In genomic region chr14:23321572-23322547, GRCh38 we compare ENCODE assay signal across 8 cellular contexts. TPM values are rescaled to one million over a fixed set of nuclear protein-coding genes. Genes with fewer than 3 reads are reported as not detected.
DNase-seq lines count a peak whose midpoint lies in the region; ATAC-seq, FAIRE-seq and TF ChIP-seq lines count a peak whose summit lies in the region.

No MANE protein-coding gene starts in this region.

- intact Hi-C loops in pancreas (cut with DNase I), result no loop called here

- no peak for FAIRE-seq in pancreas (lab: Jason Lieb, UNC)

- peak; percentile 3 for ATAC-seq in HG02981 (IDR thresholded peaks at IDR 0.05; ENCODE audit: unreplicated experiment)
- ATAC-seq in pancreas, result peak; percentile 16 to 50 (median 38)

- peaks cover 16% of the 10 kb centered on the region for H3K9me3 Mint-ChIP-seq in glutamatergic neuron (ENCODE audit: unreplicated experiment)

- H3K36me3 Mint-ChIP-seq in glutamatergic neuron (ENCODE audit: unreplicated experiment), result no peaks in the 10 kb centered on the region

- no peak for TF ChIP-seq CTCF in glutamatergic neuron (IDR thresholded peaks at IDR 0.05; ENCODE audit: partially characterized antibody, unreplicated experiment)
- TF ChIP-seq CTCF in pancreas (IDR thresholded peaks at IDR 0.05), result no peak

- peaks cover 20% of the 10 kb centered on the region for H3K4me1 Mint-ChIP-seq in glutamatergic neuron (ENCODE audit: low read depth, unreplicated experiment)

- H3K27ac ChIP-seq in pancreas, result peak overlapping the region; percentile 86 to 95 (median 92)

- H3K4me3 Mint-ChIP-seq in glutamatergic neuron (ENCODE audit: unreplicated experiment), result peak overlapping the region; percentile 94

- H3K36me3 ChIP-seq in pancreas, result peaks cover 0 to 26% (median 13%) of the 10 kb centered on the region in 3 donors

- H3K4me1 ChIP-seq in pancreas, result peaks cover 4 to 15% (median 9%) of the 10 kb centered on the region in 3 donors

- H3K4me3 ChIP-seq in pancreas, result peak overlapping the region; percentile 76 to 90 (median 86)

- H3K27me3 ChIP-seq in pancreas, result no peaks in the 10 kb centered on the region

- 1% methylated on average over 44 to 63 of the region's 64 CpGs for WGBS in pancreas, 2 donors

- peaks cover 14% of the 10 kb centered on the region for H3K27me3 Mint-ChIP-seq in glutamatergic neuron (ENCODE audit: unreplicated experiment)

- H3K27ac Mint-ChIP-seq in glutamatergic neuron (ENCODE audit: unreplicated experiment), result peak overlapping the region; percentile 98

- DNase-seq in NCI-H1417 (lab: John Stamatoyannopoulos, UW) (peak in 2 of 3 experiments; percentile 68 to 77), NCI-H1417 treated with DMSO at 0.1 percent for 48 hours (lab: John Stamatoyannopoulos, UW) (no peak), OCI-M1 (lab: John Stamatoyannopoulos, UW) (peak; percentile 42), glutamatergic neuron (peak; percentile 57), pancreas (peak; percentile 47 to 90 (median 70))
- peak; percentile 85 for DNase-seq in activated effector memory CD4-positive, alpha-beta T cell treated with anti-CD3 and anti-CD28 coated beads, Interleukin-2, amount 50 U/mL, for 16 hours
- DNase-seq in effector CD8-positive, alpha-beta T cell (lab: John Stamatoyannopoulos, UW), result no peak

- no peaks in the 10 kb centered on the region for H3K9me3 ChIP-seq in pancreas

RNA-seq across cellular contexts. Expression of gene PABPN1, which starts 0.6 kb away (rescaled TPM):
- total RNA-seq in glutamatergic neuron (ENCODE audit: unreplicated experiment), result 355 TPM
- 10 to 100 TPM; 32.6 to 82.2 (median 45.0) TPM for total RNA-seq in pancreas
- polyA plus RNA-seq in pancreas, result 100 to 1,000 TPM; 154 to 166 TPM

RNA-seq across cellular contexts. Expression of gene BCL2L2, which starts 15.2 kb away (rescaled TPM):
- total RNA-seq in glutamatergic neuron (ENCODE audit: unreplicated experiment) (32.6 TPM), pancreas (10 to 100 TPM; 24.8 to 29.7 (median 26.2) TPM)
- 10 to 100 TPM; 28.8 to 31.6 TPM for polyA plus RNA-seq in pancreas

RNA-seq across cellular contexts. Expression of gene PPP1R3E, which starts 19.2 kb away (rescaled TPM):
- 10.8 TPM for total RNA-seq in glutamatergic neuron (ENCODE audit: unreplicated experiment)
- total RNA-seq in pancreas, result 10 to 100 TPM in 2 of 6 donors, 1 to 10 TPM in 4; 4.1 to 12.8 (median 5.6) TPM
- polyA plus RNA-seq in pancreas, result 10 to 100 TPM; 18.0 to 25.9 TPM

RNA-seq across cellular contexts. Expression of gene SLC22A17, which starts 30.8 kb away (rescaled TPM):
- total RNA-seq in glutamatergic neuron (ENCODE audit: unreplicated experiment), result 70.6 TPM
- total RNA-seq in pancreas, result 10 to 100 TPM in 4 of 6 donors, 1 to 10 TPM in 2; 6.4 to 19.6 (median 10.3) TPM
- polyA plus RNA-seq in pancreas, result 10 to 100 TPM; 29.9 to 90.7 TPM

RNA-seq across cellular contexts. Expression of gene HOMEZ, which starts 35.9 kb away (rescaled TPM):
- total RNA-seq in glutamatergic neuron (ENCODE audit: unreplicated experiment), result 12.2 TPM
- total RNA-seq in pancreas, result 10 to 100 TPM in 1 of 6 donors, 1 to 10 TPM in 5; 4.5 to 10.3 (median 6.0) TPM
- 1 to 10 TPM; 4.9 to 5.9 TPM for polyA plus RNA-seq in pancreas

Comparison
In these comparisons a context has a peak if more than half of its experiments do, and no peak if none do; other contexts are left out.
1. DNase-seq: peak in NCI-H1417 (2 of 3), OCI-M1 (single experiment), activated effector memory CD4-positive, alpha-beta T cell treated with anti-CD3 and anti-CD28 coated beads, Interleukin-2, amount 50 U/mL, for 16 hours (single experiment), glutamatergic neuron (single experiment) and pancreas (6 of 6); none in NCI-H1417 treated with DMSO at 0.1 percent for 48 hours (single experiment) and effector CD8-positive, alpha-beta T cell (single experiment).